ENCODE assay signal across 18 cellular contexts in the genomic region with DNA sequence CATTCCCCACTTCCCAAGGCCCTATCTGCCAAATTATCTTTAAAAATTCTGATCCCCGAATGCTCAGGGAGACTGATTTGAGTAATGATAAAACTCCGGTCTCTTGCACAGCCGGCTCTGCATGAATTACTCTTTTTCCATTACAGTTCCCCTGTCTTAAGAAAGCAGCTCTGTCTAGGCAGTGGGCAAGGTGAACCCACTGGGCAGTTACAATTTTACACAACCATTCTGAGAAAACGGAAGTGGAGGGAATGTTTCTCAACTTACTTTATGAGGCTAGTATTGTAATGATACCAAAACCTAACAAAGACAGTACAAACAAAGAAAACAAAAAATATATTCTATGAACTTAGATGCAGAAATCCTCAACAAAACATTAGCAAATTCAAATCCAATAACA.
DNase-seq lines count a peak whose midpoint lies in the region; ATAC-seq and TF ChIP-seq lines count a peak whose summit lies in the region.
"Had no signal": no experiment of that assay in that cellular context is flagged by ENCODE, and none has a peak within 500 bp of the region (broad histone marks: within the 10 kb centered on the region; RNA-seq: fewer than 3 reads in every experiment).

No MANE protein-coding gene starts in this region.

- H3K27me3 Mint-ChIP-seq in mesothelial cell of epicardium (ENCODE audit: low read depth) = no peaks in the 10 kb centered on the region
- H3K27me3 Mint-ChIP-seq: B cell; CD4-positive, CD25-positive, alpha-beta regulatory T cell had no signal

- no peak overlapping the region for H3K4me3 Mint-ChIP-seq in mesothelial cell of epicardium
- H3K4me3 Mint-ChIP-seq: B cell; CD4-positive, CD25-positive, alpha-beta regulatory T cell; GM23338 had no signal

- peak overlapping the region; percentile 5 for H3K27ac Mint-ChIP-seq in mesothelial cell of epicardium
- H3K27ac Mint-ChIP-seq: B cell, GM23338 had no signal

- H3K4me1 Mint-ChIP-seq in mesothelial cell of epicardium = peaks cover 5% of the 10 kb centered on the region
- H3K4me1 Mint-ChIP-seq: B cell; CD4-positive, CD25-positive, alpha-beta regulatory T cell had no signal

- DNase-seq in CD1c-positive myeloid dendritic cell (ENCODE audit: extremely low spot score) = peak; percentile 17
- DNase-seq in MV-4-11 (lab: John Stamatoyannopoulos, UW) = peak; percentile 94
- DNase-seq in SIG-M5 (lab: John Stamatoyannopoulos, UW) = peak; percentile 52
- no peak for DNase-seq in mesothelial cell of epicardium (ENCODE audit: low spot score in 2 of 2, unreplicated experiment in 2 of 2)
- no peak for DNase-seq in COLO829 (ENCODE audit: low spot score)
- DNase-seq: 8988T; CD4-positive, CD25-positive, alpha-beta regulatory T cell; NCI-H1092; NCI-H1436 treated with DMSO at 0.1 percent for 48 hours; NCI-H2081; NK-92 treated with Interleukin-12 subunit alpha and Interleukin-12 subunit beta, amount 100 ng/mL, for 24 hours had no signal

- peaks cover 8% of the 10 kb centered on the region for H3K9me3 Mint-ChIP-seq in mesothelial cell of epicardium
- H3K9me3 Mint-ChIP-seq: GM23338 had no signal

- no peaks in the 10 kb centered on the region for H3K36me3 Mint-ChIP-seq in mesothelial cell of epicardium
- H3K36me3 Mint-ChIP-seq: CD4-positive, CD25-positive, alpha-beta regulatory T cell had no signal

- no peak for TF ChIP-seq CTCF in mesothelial cell of epicardium (IDR thresholded peaks at IDR 0.05; ENCODE audit: unreplicated experiment)

- no peak for ATAC-seq in HG02870 (IDR thresholded peaks at IDR 0.05; ENCODE audit: unreplicated experiment)
- no peak for ATAC-seq in esophagus mucosa
- no peak for ATAC-seq in HG03354 (IDR thresholded peaks at IDR 0.05; ENCODE audit: poor library complexity, severe bottlenecking, unreplicated experiment)
- ATAC-seq: GM23338, HCT116, K562 had no signal

Comparison
In these comparisons a context has a peak if more than half of its experiments do, and no peak if none do; other contexts are left out.
1. DNase-seq: peak in CD1c-positive myeloid dendritic cell (single experiment), MV-4-11 (single experiment) and SIG-M5 (single experiment); none in mesothelial cell of epicardium (0 of 2) and COLO829 (single experiment).